Comparison of ENCODE assay signal across 1 cellular context in the genomic region with DNA sequence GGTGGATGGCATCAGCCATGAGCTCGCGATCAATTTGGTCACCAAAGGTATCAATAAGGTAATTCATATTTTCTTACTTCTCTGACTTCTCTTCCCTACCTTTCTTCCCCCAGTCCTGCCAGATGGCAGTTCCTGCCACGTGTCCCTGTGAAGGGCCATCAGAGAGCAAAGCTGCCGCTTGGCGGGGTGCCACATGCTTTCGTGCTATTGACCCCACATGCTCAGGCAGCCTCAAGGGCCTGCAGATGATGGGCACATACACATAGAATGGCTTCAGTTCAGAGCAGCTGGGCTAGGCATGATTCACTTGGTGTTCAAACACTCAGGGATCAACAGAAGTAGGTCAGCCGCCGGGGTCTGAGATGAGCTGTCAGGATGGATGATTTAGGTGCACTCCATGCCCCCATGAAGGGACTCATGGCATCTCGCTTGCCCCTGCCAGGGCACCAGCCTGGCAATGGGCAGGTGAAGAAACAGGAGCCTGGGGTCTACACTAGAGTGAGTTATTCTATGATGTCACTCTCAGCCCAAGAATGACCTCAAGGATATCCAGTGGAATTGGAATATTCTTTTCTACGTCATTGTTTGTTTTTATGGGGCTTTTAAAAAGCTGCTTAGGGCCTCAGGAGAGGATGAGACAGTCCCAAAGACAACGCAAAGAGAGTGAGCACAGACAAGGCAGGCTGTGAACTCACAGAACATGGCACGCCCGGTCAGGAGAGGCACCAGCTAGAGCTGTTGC.
A peak's percentile ranks its signal among the peaks of the same experiment; 100 is the strongest.
TF ChIP-seq lines count a peak whose summit lies in the region.

No MANE protein-coding gene starts in this region.

TF ChIP-seq in HepG2, 621 proteins besides CTCF, POLR2A, EP300 and RAD21 (continued from another document and continues in another):
- TF ChIP-seq MTERF4 (CRISPR knock-in tag; IDR thresholded peaks at IDR 0.05) (no peak), MEIS2 (CRISPR knock-in tag; IDR thresholded peaks at IDR 0.05) (no peak), HMG20A (CRISPR knock-in tag; IDR thresholded peaks at IDR 0.05; ENCODE audit: borderline replicate concordance) (peak; percentile 56; the same call in 1 of the 2 replicates), KLF13 (CRISPR knock-in tag; IDR thresholded peaks at IDR 0.05) (no peak), EED (CRISPR knock-in tag; IDR thresholded peaks at IDR 0.05) (no peak), PITX1 (CRISPR knock-in tag; IDR thresholded peaks at IDR 0.05) (no peak), ZNF782 (CRISPR knock-in tag; IDR thresholded peaks at IDR 0.05; ENCODE audit: borderline replicate concordance) (no peak), ZNF784 (CRISPR knock-in tag; IDR thresholded peaks at IDR 0.05; ENCODE audit: borderline replicate concordance) (no peak), PBX3 (CRISPR knock-in tag; IDR thresholded peaks at IDR 0.05; ENCODE audit: borderline replicate concordance) (no peak), ZNF598 (CRISPR knock-in tag; IDR thresholded peaks at IDR 0.05; ENCODE audit: borderline replicate concordance) (no peak), SRSF4 (IDR thresholded peaks at IDR 0.05; ENCODE audit: low read depth, low read length, poor library complexity, severe bottlenecking) (no peak), ZNF776 (CRISPR knock-in tag; IDR thresholded peaks at IDR 0.05) (0 out of 2 replicates have a peak, but pooled peaks have one; percentile 42), CENPX (CRISPR knock-in tag; IDR thresholded peaks at IDR 0.05) (no peak), ZNF550 (CRISPR knock-in tag; IDR thresholded peaks at IDR 0.05; ENCODE audit: borderline replicate concordance) (no peak), RCOR2 (CRISPR knock-in tag; IDR thresholded peaks at IDR 0.05) (no peak), ZNF615 (CRISPR knock-in tag; IDR thresholded peaks at IDR 0.05; ENCODE audit: borderline replicate concordance) (no peak), KMT2A (CRISPR knock-in tag; IDR thresholded peaks at IDR 0.05) (no peak), U2AF1 (optimal IDR thresholded peaks at IDR 0.05; ENCODE audit: low read depth, low read length) (no peak), MTF1 (CRISPR knock-in tag; IDR thresholded peaks at IDR 0.05) (no peak), ZNF607 (CRISPR knock-in tag; IDR thresholded peaks at IDR 0.05; ENCODE audit: borderline replicate concordance) (no peak), ATAD3A (CRISPR knock-in tag; IDR thresholded peaks at IDR 0.05) (no peak), ZBTB42 (CRISPR knock-in tag; IDR thresholded peaks at IDR 0.05) (no peak), ZFP41 (CRISPR knock-in tag; IDR thresholded peaks at IDR 0.05; ENCODE audit: borderline replicate concordance) (no peak), ZNF687 (CRISPR knock-in tag; IDR thresholded peaks at IDR 0.05) (peak; percentile 69), ZNF138 (CRISPR knock-in tag; IDR thresholded peaks at IDR 0.05; ENCODE audit: low read depth) (no peak), SATB2 (CRISPR knock-in tag; IDR thresholded peaks at IDR 0.05) (no peak)
- TF ChIP-seq, protein P1, sequence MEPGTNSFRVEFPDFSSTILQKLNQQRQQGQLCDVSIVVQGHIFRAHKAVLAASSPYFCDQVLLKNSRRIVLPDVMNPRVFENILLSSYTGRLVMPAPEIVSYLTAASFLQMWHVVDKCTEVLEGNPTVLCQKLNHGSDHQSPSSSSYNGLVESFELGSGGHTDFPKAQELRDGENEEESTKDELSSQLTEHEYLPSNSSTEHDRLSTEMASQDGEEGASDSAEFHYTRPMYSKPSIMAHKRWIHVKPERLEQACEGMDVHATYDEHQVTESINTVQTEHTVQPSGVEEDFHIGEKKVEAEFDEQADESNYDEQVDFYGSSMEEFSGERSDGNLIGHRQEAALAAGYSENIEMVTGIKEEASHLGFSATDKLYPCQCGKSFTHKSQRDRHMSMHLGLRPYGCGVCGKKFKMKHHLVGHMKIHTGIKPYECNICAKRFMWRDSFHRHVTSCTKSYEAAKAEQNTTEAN (CRISPR knock-in tag; conservative IDR thresholded peaks at IDR 0.05), result no peak
- TF ChIP-seq, protein P2, sequence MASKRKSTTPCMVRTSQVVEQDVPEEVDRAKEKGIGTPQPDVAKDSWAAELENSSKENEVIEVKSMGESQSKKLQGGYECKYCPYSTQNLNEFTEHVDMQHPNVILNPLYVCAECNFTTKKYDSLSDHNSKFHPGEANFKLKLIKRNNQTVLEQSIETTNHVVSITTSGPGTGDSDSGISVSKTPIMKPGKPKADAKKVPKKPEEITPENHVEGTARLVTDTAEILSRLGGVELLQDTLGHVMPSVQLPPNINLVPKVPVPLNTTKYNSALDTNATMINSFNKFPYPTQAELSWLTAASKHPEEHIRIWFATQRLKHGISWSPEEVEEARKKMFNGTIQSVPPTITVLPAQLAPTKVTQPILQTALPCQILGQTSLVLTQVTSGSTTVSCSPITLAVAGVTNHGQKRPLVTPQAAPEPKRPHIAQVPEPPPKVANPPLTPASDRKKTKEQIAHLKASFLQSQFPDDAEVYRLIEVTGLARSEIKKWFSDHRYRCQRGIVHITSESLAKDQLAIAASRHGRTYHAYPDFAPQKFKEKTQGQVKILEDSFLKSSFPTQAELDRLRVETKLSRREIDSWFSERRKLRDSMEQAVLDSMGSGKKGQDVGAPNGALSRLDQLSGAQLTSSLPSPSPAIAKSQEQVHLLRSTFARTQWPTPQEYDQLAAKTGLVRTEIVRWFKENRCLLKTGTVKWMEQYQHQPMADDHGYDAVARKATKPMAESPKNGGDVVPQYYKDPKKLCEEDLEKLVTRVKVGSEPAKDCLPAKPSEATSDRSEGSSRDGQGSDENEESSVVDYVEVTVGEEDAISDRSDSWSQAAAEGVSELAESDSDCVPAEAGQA (IDR thresholded peaks at IDR 0.05; ENCODE audit: low read depth), result no peak
- TF ChIP-seq, protein P2 (CRISPR knock-in tag; IDR thresholded peaks at IDR 0.05; ENCODE audit: borderline replicate concordance), result no peak
- TF ChIP-seq, protein P3, sequence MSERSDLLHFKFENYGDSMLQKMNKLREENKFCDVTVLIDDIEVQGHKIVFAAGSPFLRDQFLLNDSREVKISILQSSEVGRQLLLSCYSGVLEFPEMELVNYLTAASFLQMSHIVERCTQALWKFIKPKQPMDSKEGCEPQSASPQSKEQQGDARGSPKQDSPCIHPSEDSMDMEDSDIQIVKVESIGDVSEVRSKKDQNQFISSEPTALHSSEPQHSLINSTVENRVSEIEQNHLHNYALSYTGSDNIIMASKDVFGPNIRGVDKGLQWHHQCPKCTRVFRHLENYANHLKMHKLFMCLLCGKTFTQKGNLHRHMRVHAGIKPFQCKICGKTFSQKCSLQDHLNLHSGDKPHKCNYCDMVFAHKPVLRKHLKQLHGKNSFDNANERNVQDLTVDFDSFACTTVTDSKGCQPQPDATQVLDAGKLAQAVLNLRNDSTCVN (CRISPR knock-in tag; IDR thresholded peaks at IDR 0.05; ENCODE audit: borderline replicate concordance), result no peak
- TF ChIP-seq, protein P4, sequence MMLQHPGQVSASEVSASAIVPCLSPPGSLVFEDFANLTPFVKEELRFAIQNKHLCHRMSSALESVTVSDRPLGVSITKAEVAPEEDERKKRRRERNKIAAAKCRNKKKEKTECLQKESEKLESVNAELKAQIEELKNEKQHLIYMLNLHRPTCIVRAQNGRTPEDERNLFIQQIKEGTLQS (CRISPR knock-in tag; IDR thresholded peaks at IDR 0.05), result no peak
- TF ChIP-seq, protein P5, sequence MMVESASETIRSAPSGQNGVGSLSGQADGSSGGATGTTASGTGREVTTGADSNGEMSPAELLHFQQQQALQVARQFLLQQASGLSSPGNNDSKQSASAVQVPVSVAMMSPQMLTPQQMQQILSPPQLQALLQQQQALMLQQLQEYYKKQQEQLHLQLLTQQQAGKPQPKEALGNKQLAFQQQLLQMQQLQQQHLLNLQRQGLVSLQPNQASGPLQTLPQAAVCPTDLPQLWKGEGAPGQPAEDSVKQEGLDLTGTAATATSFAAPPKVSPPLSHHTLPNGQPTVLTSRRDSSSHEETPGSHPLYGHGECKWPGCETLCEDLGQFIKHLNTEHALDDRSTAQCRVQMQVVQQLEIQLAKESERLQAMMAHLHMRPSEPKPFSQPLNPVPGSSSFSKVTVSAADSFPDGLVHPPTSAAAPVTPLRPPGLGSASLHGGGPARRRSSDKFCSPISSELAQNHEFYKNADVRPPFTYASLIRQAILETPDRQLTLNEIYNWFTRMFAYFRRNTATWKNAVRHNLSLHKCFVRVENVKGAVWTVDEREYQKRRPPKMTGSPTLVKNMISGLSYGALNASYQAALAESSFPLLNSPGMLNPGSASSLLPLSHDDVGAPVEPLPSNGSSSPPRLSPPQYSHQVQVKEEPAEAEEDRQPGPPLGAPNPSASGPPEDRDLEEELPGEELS (CRISPR knock-in tag; IDR thresholded peaks at IDR 0.05), result no peak
- TF ChIP-seq, protein P6, sequence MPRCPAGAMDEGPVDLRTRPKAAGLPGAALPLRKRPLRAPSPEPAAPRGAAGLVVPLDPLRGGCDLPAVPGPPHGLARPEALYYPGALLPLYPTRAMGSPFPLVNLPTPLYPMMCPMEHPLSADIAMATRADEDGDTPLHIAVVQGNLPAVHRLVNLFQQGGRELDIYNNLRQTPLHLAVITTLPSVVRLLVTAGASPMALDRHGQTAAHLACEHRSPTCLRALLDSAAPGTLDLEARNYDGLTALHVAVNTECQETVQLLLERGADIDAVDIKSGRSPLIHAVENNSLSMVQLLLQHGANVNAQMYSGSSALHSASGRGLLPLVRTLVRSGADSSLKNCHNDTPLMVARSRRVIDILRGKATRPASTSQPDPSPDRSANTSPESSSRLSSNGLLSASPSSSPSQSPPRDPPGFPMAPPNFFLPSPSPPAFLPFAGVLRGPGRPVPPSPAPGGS (CRISPR knock-in tag; IDR thresholded peaks at IDR 0.05), result no peak
- TF ChIP-seq, protein P7, sequence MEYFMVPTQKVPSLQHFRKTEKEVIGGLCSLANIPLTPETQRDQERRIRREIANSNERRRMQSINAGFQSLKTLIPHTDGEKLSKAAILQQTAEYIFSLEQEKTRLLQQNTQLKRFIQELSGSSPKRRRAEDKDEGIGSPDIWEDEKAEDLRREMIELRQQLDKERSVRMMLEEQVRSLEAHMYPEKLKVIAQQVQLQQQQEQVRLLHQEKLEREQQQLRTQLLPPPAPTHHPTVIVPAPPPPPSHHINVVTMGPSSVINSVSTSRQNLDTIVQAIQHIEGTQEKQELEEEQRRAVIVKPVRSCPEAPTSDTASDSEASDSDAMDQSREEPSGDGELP (IDR thresholded peaks at IDR 0.05; ENCODE audit: borderline replicate concordance, low read depth), result peak; percentile 52; the same call in 1 of the 2 replicates
